In genomic region chr15:80066912-80067311, GRCh38 we compare ENCODE assay signal across 25 cellular contexts.
"Had no signal": no experiment of that assay in that cellular context is flagged by ENCODE, and none has a peak within 500 bp of the region (broad histone marks: within the 10 kb centered on the region; RNA-seq: fewer than 3 reads in every experiment).

No MANE protein-coding gene starts in this region.

- H3K27me3 Mint-ChIP-seq: activated naive CD4-positive, alpha-beta T cell treated with anti-CD3 and anti-CD28 coated beads, Interleukin-2, amount 50 U/mL, for 24 hours; dendritic cell treated with granulocyte-macrophage colony-stimulating factor and Interleukin-4, amounts not matched to agents 40 ng/mL and 50 ng/mL, for 4 days; naive thymus-derived CD4-positive, alpha-beta T cell; progenitor cell of endocrine pancreas; stimulated activated naive B cell treated with anti-CD40 and anti-IgM and Interleukin-4, amounts not matched to agents 10 μg/mL and 1 μg/mL and 100 μg/mL, for 72 hours; type B pancreatic cell had no signal

- H3K9me3 ChIP-seq: lower lobe of right lung, sigmoid colon, vagina had no signal

- H3K4me3 Mint-ChIP-seq: activated naive CD4-positive, alpha-beta T cell treated with anti-CD3 and anti-CD28 coated beads, Interleukin-2, amount 50 U/mL, for 24 hours; dendritic cell treated with granulocyte-macrophage colony-stimulating factor and Interleukin-4, amounts not matched to agents 40 ng/mL and 50 ng/mL, for 4 days; immature natural killer cell; neural progenitor cell; stimulated activated naive B cell treated with anti-CD40 and anti-IgM and Interleukin-4, amounts not matched to agents 10 μg/mL and 1 μg/mL and 100 μg/mL, for 72 hours; type B pancreatic cell had no signal

- H3K36me3 Mint-ChIP-seq: activated naive CD4-positive, alpha-beta T cell treated with anti-CD3 and anti-CD28 coated beads, Interleukin-2, amount 50 U/mL, for 24 hours; immature natural killer cell; neural progenitor cell; type B pancreatic cell had no signal

- H2AFZ ChIP-seq: hepatocyte, neural progenitor cell had no signal

- H3K4me2 ChIP-seq: hepatocyte, neural progenitor cell, smooth muscle cell had no signal

- H3K36me3 ChIP-seq: brain microvascular endothelial cell, lower lobe of right lung, neural progenitor cell, sigmoid colon, vagina had no signal

- H3K4me3 ChIP-seq: hepatocyte, lower lobe of right lung, neural progenitor cell, sigmoid colon, smooth muscle cell, vagina had no signal

- DNase-seq: activated gamma-delta T cell treated with Interleukin-2 at 50 U/mL for 16 hours; activated T-cell treated with anti-CD3 and anti-CD28 coated beads, Interleukin-2, amount 50 U/mL, for 1 hour; aorta; brain microvascular endothelial cell; caudate nucleus; effector CD4-positive, alpha-beta T cell; foreskin melanocyte; glutamatergic neuron; immature natural killer cell; lower lobe of right lung; naive thymus-derived CD4-positive, alpha-beta T cell; retina; sigmoid colon; stimulated activated CD4-positive, alpha-beta T cell treated with anti-CD3 and anti-CD28 coated beads, Interleukin-15, amount 100 ng/mL, for 24 hours; stimulated activated naive B cell treated with anti-CD40 and anti-IgM and Interleukin-4, amounts not matched to agents 10 μg/mL and 1 μg/mL and 100 μg/mL, for 72 hours had no signal

- ATAC-seq: left lobe of liver; lower lobe of right lung; naive thymus-derived CD4-positive, alpha-beta T cell had no signal

- H3K27me3 ChIP-seq: brain microvascular endothelial cell, hepatocyte, neural progenitor cell, sigmoid colon, vagina had no signal

- H3K9me3 Mint-ChIP-seq: activated naive CD4-positive, alpha-beta T cell treated with anti-CD3 and anti-CD28 coated beads, Interleukin-2, amount 50 U/mL, for 24 hours; dendritic cell treated with granulocyte-macrophage colony-stimulating factor and Interleukin-4, amounts not matched to agents 40 ng/mL and 50 ng/mL, for 4 days; immature natural killer cell; naive thymus-derived CD4-positive, alpha-beta T cell; neural progenitor cell; stimulated activated naive B cell treated with anti-CD40 and anti-IgM and Interleukin-4, amounts not matched to agents 10 μg/mL and 1 μg/mL and 100 μg/mL, for 72 hours; type B pancreatic cell had no signal

- H3K27ac ChIP-seq: brain microvascular endothelial cell, hepatocyte, lower lobe of right lung, neural progenitor cell, sigmoid colon, vagina, VCaP had no signal

- H3K9ac ChIP-seq: neural progenitor cell had no signal

- H3K27ac Mint-ChIP-seq: activated naive CD4-positive, alpha-beta T cell treated with anti-CD3 and anti-CD28 coated beads, Interleukin-2, amount 50 U/mL, for 24 hours; dendritic cell treated with granulocyte-macrophage colony-stimulating factor and Interleukin-4, amounts not matched to agents 40 ng/mL and 50 ng/mL, for 4 days; immature natural killer cell; naive thymus-derived CD4-positive, alpha-beta T cell; neural progenitor cell; progenitor cell of endocrine pancreas; stimulated activated naive B cell treated with anti-CD40 and anti-IgM and Interleukin-4, amounts not matched to agents 10 μg/mL and 1 μg/mL and 100 μg/mL, for 72 hours; type B pancreatic cell had no signal
